16 cellular contexts compared by ENCODE assay signal in genomic region chr10:118337356-118337755, GRCh38. TPM values are rescaled to one million over a fixed set of nuclear protein-coding genes. Genes with fewer than 3 reads are reported as not detected.
DNase-seq lines count a peak whose midpoint lies in the region; ATAC-seq and TF ChIP-seq lines count a peak whose summit lies in the region.
"Had no signal": no experiment of that assay in that cellular context is flagged by ENCODE, and none has a peak within 500 bp of the region (broad histone marks: within the 10 kb centered on the region; RNA-seq: fewer than 3 reads in every experiment).

No MANE protein-coding gene starts in this region.

- H3K36me3 Mint-ChIP-seq in activated naive CD8-positive, alpha-beta T cell treated with anti-CD3 and anti-CD28 coated beads for 36 hours, result peaks cover 18% of the 10 kb centered on the region

- H3F3A ChIP-seq in Loucy (ENCODE audit: low read depth), result no peaks in the 10 kb centered on the region

- H3K23ac ChIP-seq in mesendoderm (ENCODE audit: low read length), result no peak overlapping the region

- no peak overlapping the region for H4K8ac ChIP-seq in mesendoderm (ENCODE audit: low read depth, low read length)

- H2AK5ac ChIP-seq in mesendoderm (ENCODE audit: low read length), result no peak overlapping the region

- H2AFZ ChIP-seq in Loucy (ENCODE audit: low read length), result no peak overlapping the region
- H2AFZ ChIP-seq: GM23248 had no signal

- H3K9me3 ChIP-seq in Loucy (ENCODE audit: insufficient read depth, low read depth, low read length) (no peaks in the 10 kb centered on the region), psoas muscle (no peaks in the 10 kb centered on the region)

- H3K4me2 ChIP-seq in Loucy (ENCODE audit: low read depth, low read length, poor library complexity, severe bottlenecking), result peak overlapping the region; percentile 98
- no peak overlapping the region for H3K4me2 ChIP-seq in mesendoderm (ENCODE audit: low read length)

- no peaks in the 10 kb centered on the region for H3K27me3 Mint-ChIP-seq in activated naive CD8-positive, alpha-beta T cell treated with anti-CD3 and anti-CD28 coated beads for 36 hours

- H3K9ac ChIP-seq in Loucy (ENCODE audit: low read depth, low read length, poor library complexity, severe bottlenecking), result no peak overlapping the region
- no peak overlapping the region for H3K9ac ChIP-seq in mesendoderm (ENCODE audit: low read length)
- H3K9ac ChIP-seq: GM23248 had no signal

- H3K79me2 ChIP-seq in Loucy (ENCODE audit: insufficient read depth, low read length), result peaks cover 44% of the 10 kb centered on the region
- H3K79me2 ChIP-seq in mesendoderm (ENCODE audit: control insufficient read depth, insufficient read depth, low read length), result peaks cover 9% of the 10 kb centered on the region

- H3K4me1 Mint-ChIP-seq in activated naive CD8-positive, alpha-beta T cell treated with anti-CD3 and anti-CD28 coated beads for 36 hours, result peaks cover 36% of the 10 kb centered on the region

- H3K27ac ChIP-seq in mesendoderm (ENCODE audit: low read depth, low read length), result no peak overlapping the region
- peak overlapping the region; percentile 27 for H3K27ac ChIP-seq in psoas muscle
- H3K27ac ChIP-seq: GM23248 had no signal

- H3K56ac ChIP-seq in mesendoderm (ENCODE audit: low read length), result no peak overlapping the region

- H4K5ac ChIP-seq in mesendoderm (ENCODE audit: low read length), result no peak overlapping the region

- DNase-seq in mesendoderm (peak; percentile 11), psoas muscle (no peak)
- DNase-seq in stimulated activated CD4-positive, alpha-beta T cell treated with anti-CD3 and anti-CD28 coated beads, Interleukin-2, amount 100 ng/mL, for 24 hours, result no peak
- no peak for DNase-seq in activated naive CD8-positive, alpha-beta T cell treated with anti-CD3 and anti-CD28 coated beads for 36 hours
- DNase-seq in activated effector memory CD4-positive, alpha-beta T cell treated with Interleukin-2 at 50 U/mL for 16 hours, result no peak
- DNase-seq: C1 segment of cervical spinal cord; Calu3; CD4-positive, alpha-beta memory T cell; COR-L47; DMS53; DMS79 treated with DMSO at 0.1 percent for 48 hours; GF-D8; GM23248; H7; HCEC 1CT had no signal

- H3K9me3 Mint-ChIP-seq in activated naive CD8-positive, alpha-beta T cell treated with anti-CD3 and anti-CD28 coated beads for 36 hours, result no peaks in the 10 kb centered on the region
- H3K9me3 Mint-ChIP-seq: CD4-positive, alpha-beta memory T cell had no signal

- no peak overlapping the region for H3K27ac Mint-ChIP-seq in activated naive CD8-positive, alpha-beta T cell treated with anti-CD3 and anti-CD28 coated beads for 36 hours

- peaks cover 10% of the 10 kb centered on the region for H3K79me1 ChIP-seq in mesendoderm (ENCODE audit: low read length)

- H2BK120ac ChIP-seq in mesendoderm (ENCODE audit: low read depth, low read length), result no peak overlapping the region

- peaks cover 44% of the 10 kb centered on the region for H3K4me1 ChIP-seq in Loucy (ENCODE audit: insufficient read depth, low read length, poor library complexity, severe bottlenecking)
- H3K4me1 ChIP-seq in mesendoderm (ENCODE audit: control insufficient read depth, low read depth, low read length), result no peaks in the 10 kb centered on the region
- H3K4me1 ChIP-seq in psoas muscle, result peaks cover 44% of the 10 kb centered on the region

- peaks cover 10% of the 10 kb centered on the region for H4K20me1 ChIP-seq in Loucy (ENCODE audit: insufficient read depth, low read length, poor library complexity, severe bottlenecking)

- no peak overlapping the region for H2BK5ac ChIP-seq in mesendoderm (ENCODE audit: low read length)

- H3K4me3 ChIP-seq in Loucy (ENCODE audit: low read length, poor library complexity, severe bottlenecking) (peak overlapping the region; percentile 8), mesendoderm (ENCODE audit: low read length) (no peak overlapping the region), psoas muscle (no peak overlapping the region)
- H3K4me3 ChIP-seq: GM23248 had no signal

- no peak for TF ChIP-seq CTCF in Loucy (conservative IDR thresholded peaks at IDR 0.05; ENCODE audit: low read length)
- TF ChIP-seq CTCF in psoas muscle (IDR thresholded peaks at IDR 0.05), result no peak

- no CpG with 5 or more reads among the region's 1 CpG for WGBS in mesendoderm (ENCODE audit: extremely low coverage, insufficient coverage, low lambda C conversion rate)
- WGBS in psoas muscle, 3 donors, result 75 to 91% (median 79%) methylated on average over 1 of the region's 1 CpG

- H3K9me2 ChIP-seq in Loucy (replicated peaks; ENCODE audit: low read depth, low read length), result no peaks in the 10 kb centered on the region

- intact Hi-C loops in psoas muscle (cut with DNase I), result no loop called here

- H3K36me3 ChIP-seq in Loucy (ENCODE audit: insufficient read depth, low read length) (peaks cover 33% of the 10 kb centered on the region; the same call in 1 of the 2 replicates), mesendoderm (ENCODE audit: control insufficient read depth, insufficient read depth, low read length) (peaks cover 7% of the 10 kb centered on the region), psoas muscle (ENCODE audit: insufficient read depth in 1 of 2, low read depth in 1 of 2) (peaks cover 7 to 46% of the 10 kb centered on the region in 2 donors)

- no peak for ATAC-seq in psoas muscle

- H3K18ac ChIP-seq in mesendoderm (ENCODE audit: low read length), result no peak overlapping the region

- no peak overlapping the region for H2BK15ac ChIP-seq in mesendoderm (replicated peaks; ENCODE audit: low read depth)

- H3K27me3 ChIP-seq in Loucy (ENCODE audit: insufficient read depth, low read length, poor library complexity, severe bottlenecking), result no peaks in the 10 kb centered on the region
- no peaks in the 10 kb centered on the region for H3K27me3 ChIP-seq in mesendoderm (ENCODE audit: insufficient read depth, low read length, poor library complexity)
- H3K27me3 ChIP-seq in psoas muscle (ENCODE audit: insufficient read depth in 3 of 3, low read length in 2 of 3), result no peaks in the 10 kb centered on the region

- H3K4me3 Mint-ChIP-seq in activated naive CD8-positive, alpha-beta T cell treated with anti-CD3 and anti-CD28 coated beads for 36 hours, result no peak overlapping the region
- H3K4me3 Mint-ChIP-seq: CD4-positive, alpha-beta memory T cell had no signal

- H3K4ac ChIP-seq in mesendoderm (ENCODE audit: low read depth, low read length), result no peak overlapping the region

RNA-seq across cellular contexts. Expression of gene FAM204A, which starts 4.8 kb away (rescaled TPM):
- polyA plus RNA-seq in mesendoderm (2013, experiment 1 of 2), result 49.1 TPM
- polyA plus RNA-seq in mesendoderm (2013, experiment 2 of 2), result 52.0 TPM
- total RNA-seq in psoas muscle, result 10 to 100 TPM; 45.3 to 75.9 (median 61.1) TPM
- polyA plus RNA-seq in psoas muscle, result 100 to 1,000 TPM in 1 of 3 donors, 10 to 100 TPM in 2; 30.0 to 127 (median 59.8) TPM
- total RNA-seq in activated naive CD8-positive, alpha-beta T cell treated with anti-CD3 and anti-CD28 coated beads for 36 hours, result 10 to 100 TPM; 67.4 to 71.1 TPM
